Comparison of ENCODE assay signal across 8 cellular contexts in genomic region chr14:102928412-102929348, GRCh38. TPM values are rescaled to one million over a fixed set of nuclear protein-coding genes. Genes with fewer than 3 reads are reported as not detected.
DNase-seq lines count a peak whose midpoint lies in the region; ATAC-seq and TF ChIP-seq lines count a peak whose summit lies in the region.

No MANE protein-coding gene starts in this region.

- H3K4me3 ChIP-seq in brain microvascular endothelial cell (ENCODE audit: low read depth, low read length) = peak overlapping the region; percentile 43
- peak overlapping the region; percentile 9 for H3K4me3 ChIP-seq in lung

- peak; percentile 13 for DNase-seq in DMS153 (lab: John Stamatoyannopoulos, UW)
- DNase-seq in DMS153 treated with DMSO at 0.1 percent for 48 hours (lab: John Stamatoyannopoulos, UW; ENCODE audit: unreplicated experiment) = no peak
- peak; percentile 25 for DNase-seq in T1000 (lab: John Stamatoyannopoulos, UW)
- no peak for DNase-seq in brain microvascular endothelial cell
- DNase-seq in lung (ENCODE audit: low spot score) = peak; percentile 90
- peak; percentile 38 for DNase-seq in stimulated activated CD8-positive, alpha-beta memory T cell treated with anti-CD3 and anti-CD28 coated beads, Interleukin-15, amount 100 ng/mL, for 24 hours (ENCODE audit: low read depth)
- DNase-seq in posterior vena cava (ENCODE audit: low spot score) = no peak

- H3K4me3 Mint-ChIP-seq in IgD-negative memory B cell = peak overlapping the region; percentile 73 to 94 (median 81)

- H3K36me3 ChIP-seq in brain microvascular endothelial cell (replicated peaks) (peaks cover 8% of the 10 kb centered on the region), lung (ENCODE audit: control insufficient read depth in 2 of 2, insufficient read depth in 2 of 2, low read length in 2 of 2) (peaks cover 0 to 15% of the 10 kb centered on the region in 2 donors)

- peaks cover 2% of the 10 kb centered on the region for H3K27me3 Mint-ChIP-seq in IgD-negative memory B cell

- H3K9me3 ChIP-seq in lung (ENCODE audit: control insufficient read depth in 2 of 2, insufficient read depth in 1 of 2, low read length in 1 of 2) = peaks cover 0 to 2% of the 10 kb centered on the region in 2 donors

- H3K27me3 ChIP-seq in brain microvascular endothelial cell (replicated peaks) (peaks cover 36% of the 10 kb centered on the region), lung (ENCODE audit: control insufficient read depth, insufficient read depth) (no peaks in the 10 kb centered on the region)

- no peak overlapping the region for H3K27ac ChIP-seq in brain microvascular endothelial cell
- H3K27ac ChIP-seq in lung (ENCODE audit: low read depth in 1 of 2, low read length in 1 of 2) = peak overlapping the region in 1 of 2 donors; percentile 60

- WGBS in lung, 2 donors = 4% methylated on average over 87 to 111 of the region's 111 CpGs

- ATAC-seq in lung (ENCODE audit: insufficient read depth, low FRiP score) = peak; percentile 75

- intact Hi-C loops in posterior vena cava (cut with DNase I) = no loop called here

- H3K4me1 Mint-ChIP-seq in IgD-negative memory B cell = peaks cover 4 to 8% (median 6%) of the 10 kb centered on the region in 3 donors

- H3K9me3 Mint-ChIP-seq in IgD-negative memory B cell = no peaks in the 10 kb centered on the region

- TF ChIP-seq CTCF in brain microvascular endothelial cell (IDR thresholded peaks at IDR 0.05; ENCODE audit: low read depth, low read length, missing control alignments) (no peak), lung (IDR thresholded peaks at IDR 0.05; ENCODE audit: control extremely low read depth, extremely low read depth) (no peak)

- H3K27ac Mint-ChIP-seq in IgD-negative memory B cell = peak overlapping the region; percentile 35 to 83 (median 71)

- in situ Hi-C loops in brain microvascular endothelial cell (cut with HindIII; ENCODE audit: low pct_ligation_motif_present, low sequenced_read_pairs) = no loop called here

- H3K36me3 Mint-ChIP-seq in IgD-negative memory B cell = peaks cover 1% of the 10 kb centered on the region

- peaks cover 0 to 20% of the 10 kb centered on the region in 2 donors for H3K4me1 ChIP-seq in lung (ENCODE audit: control insufficient read depth in 2 of 2, insufficient read depth in 2 of 2, low read length in 2 of 2)

RNA-seq across cellular contexts. Expression of gene AMN, which starts 6.2 kb away (rescaled TPM):
- 15.0 TPM for polyA plus RNA-seq in IgD-negative memory B cell
- total RNA-seq in lung = 10 to 100 TPM in 1 of 2 donors, under 1 TPM in 1; 0.94 to 24.7 TPM
- 10 to 100 TPM; 10.2 to 15.0 TPM for polyA plus RNA-seq in lung
- total RNA-seq in posterior vena cava = under 1 TPM in 1 of 2 donors, not detected in 1; 0.10 TPM

Comparison
In these comparisons a context has a peak if more than half of its experiments do, and no peak if none do; other contexts are left out.
1. DNase-seq: peak in DMS153 (single experiment), T1000 (single experiment), lung (single experiment) and stimulated activated CD8-positive, alpha-beta memory T cell treated with anti-CD3 and anti-CD28 coated beads, Interleukin-15, amount 100 ng/mL, for 24 hours (single experiment); none in DMS153 treated with DMSO at 0.1 percent for 48 hours (single experiment), brain microvascular endothelial cell (single experiment) and posterior vena cava (single experiment).